Comparison of ENCODE assay signal across 20 cellular contexts in the genomic region with DNA sequence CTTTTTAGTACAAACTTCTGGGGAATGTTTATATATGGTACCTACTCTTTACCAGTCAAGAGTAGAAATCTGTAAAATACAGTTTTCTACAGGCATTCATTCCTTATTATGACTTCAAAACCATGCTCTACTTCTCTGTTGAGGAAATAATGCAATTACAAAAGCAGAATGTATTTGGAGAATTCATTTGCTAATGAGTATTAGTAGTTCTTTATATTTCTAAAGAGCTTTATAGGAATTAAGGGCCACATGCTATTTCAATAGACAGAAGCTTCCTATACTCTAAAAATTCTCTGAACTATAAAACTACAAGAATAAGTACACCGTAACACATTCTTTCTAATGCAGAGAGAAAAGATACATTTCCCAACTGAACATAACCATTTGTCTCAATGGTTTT. TPM values are rescaled to one million over a fixed set of nuclear protein-coding genes. Genes with fewer than 3 reads are reported as not detected.
DNase-seq lines count a peak whose midpoint lies in the region; ATAC-seq, FAIRE-seq and TF ChIP-seq lines count a peak whose summit lies in the region.
"Had no signal": no experiment of that assay in that cellular context is flagged by ENCODE, and none has a peak within 500 bp of the region (broad histone marks: within the 10 kb centered on the region; RNA-seq: fewer than 3 reads in every experiment).

No MANE protein-coding gene starts in this region.

- H3K4me2 ChIP-seq in neural progenitor cell = no peak overlapping the region
- H3K4me2 ChIP-seq: BLaER1 had no signal

- no peak for ATAC-seq in GM18511 (IDR thresholded peaks at IDR 0.05; ENCODE audit: unreplicated experiment)

- H3K36me3 Mint-ChIP-seq in neural progenitor cell = peaks cover 7% of the 10 kb centered on the region
- H3K36me3 Mint-ChIP-seq: CD4-positive, alpha-beta memory T cell; CD4-positive, CD25-positive, alpha-beta regulatory T cell had no signal

- no peak overlapping the region for H3K27ac Mint-ChIP-seq in neural progenitor cell
- H3K27ac Mint-ChIP-seq: CD14-positive monocyte; CD4-positive, alpha-beta memory T cell; CD4-positive, CD25-positive, alpha-beta regulatory T cell; CD8-positive, alpha-beta memory T cell had no signal

- H3K27me3 ChIP-seq in neural progenitor cell = no peaks in the 10 kb centered on the region
- H3K27me3 ChIP-seq: BE2C, BLaER1 had no signal

- H3K79me2 ChIP-seq in neural progenitor cell (ENCODE audit: low read depth) = peaks cover 8% of the 10 kb centered on the region

- no peaks in the 10 kb centered on the region for H3K9me3 ChIP-seq in neural progenitor cell (ENCODE audit: low read depth)
- H3K9me3 ChIP-seq: BE2C, BLaER1 had no signal

- FAIRE-seq in H54 (lab: Jason Lieb, UNC) = peak; percentile 52
- FAIRE-seq: A204.1, G401.6, GM12891 had no signal

- no peaks in the 10 kb centered on the region for H3K27me3 Mint-ChIP-seq in neural progenitor cell (ENCODE audit: insufficient read depth, low read depth)
- H3K27me3 Mint-ChIP-seq: CD4-positive, alpha-beta memory T cell; CD4-positive, CD25-positive, alpha-beta regulatory T cell; CD8-positive, alpha-beta memory T cell had no signal

- no peaks in the 10 kb centered on the region for H3K4me1 ChIP-seq in neural progenitor cell
- H3K4me1 ChIP-seq: BE2C, BLaER1 had no signal

- no peaks in the 10 kb centered on the region for H3K9me3 Mint-ChIP-seq in neural progenitor cell
- H3K9me3 Mint-ChIP-seq: CD14-positive monocyte; CD4-positive, alpha-beta memory T cell; CD8-positive, alpha-beta memory T cell had no signal

- peaks cover 4% of the 10 kb centered on the region for H3K36me3 ChIP-seq in neural progenitor cell

- H3K4me3 Mint-ChIP-seq in neural progenitor cell = no peak overlapping the region
- H3K4me3 Mint-ChIP-seq: CD14-positive monocyte; CD4-positive, alpha-beta memory T cell; CD4-positive, CD25-positive, alpha-beta regulatory T cell; CD8-positive, alpha-beta memory T cell had no signal

- TF ChIP-seq CTCF in neural progenitor cell (IDR thresholded peaks at IDR 0.05) = no peak

- peaks cover 5% of the 10 kb centered on the region for H3K4me1 Mint-ChIP-seq in neural progenitor cell

- no peak for DNase-seq in H54 (ENCODE audit: insufficient read length, low spot score)
- DNase-seq in neural progenitor cell (ENCODE audit: low spot score) = no peak
- DNase-seq in HUDEP-2 (lab: John Stamatoyannopoulos, UW; ENCODE audit: unreplicated experiment in 76 of 76) = no peak
- no peak for DNase-seq in SK-N-DZ (ENCODE audit: low spot score)
- DNase-seq: 8988T; ACHN; BE2C; C1 segment of cervical spinal cord; CD4-positive, alpha-beta memory T cell; CD4-positive, CD25-positive, alpha-beta regulatory T cell; CD8-positive, alpha-beta memory T cell; COR-L47; DMS79 treated with DMSO at 0.1 percent for 48 hours; GF-D8 had no signal

- H3F3A ChIP-seq in neural progenitor cell (ENCODE audit: low read depth) = peaks cover 33% of the 10 kb centered on the region

- no peak overlapping the region for H3K9ac ChIP-seq in neural progenitor cell
- H3K9ac ChIP-seq: BLaER1 had no signal

- H3K4me3 ChIP-seq in neural progenitor cell = no peak overlapping the region
- H3K4me3 ChIP-seq: BLaER1 had no signal

- no peak overlapping the region for H2AFZ ChIP-seq in neural progenitor cell (replicated peaks)

- H4K20me1 ChIP-seq in neural progenitor cell (ENCODE audit: low read depth) = peaks cover 5% of the 10 kb centered on the region
- H4K20me1 ChIP-seq: BLaER1 had no signal

- peak overlapping the region; percentile 27 for H3K27ac ChIP-seq in neural progenitor cell
- H3K27ac ChIP-seq: BLaER1 had no signal

- no peak for TF ChIP-seq POLR2A in H54 (IDR thresholded peaks at IDR 0.05; ENCODE audit: low read depth, low read length)

RNA-seq across cellular contexts. Expression of a gene that starts 21.7 kb away (rescaled TPM):
- total RNA-seq in neural progenitor cell (ENCODE audit: low replicate concordance) = 291 and 421 TPM in 2 replicates
- polyA plus RNA-seq in SK-N-DZ (2014; cell fraction: cytosol; rRNA removed) = 398 and 440 TPM in 2 replicates
- polyA plus RNA-seq in SK-N-DZ (2014; cell fraction: nucleus; rRNA removed) = 588 and 637 TPM in 2 replicates
